In genomic region chr22:31162015-31162765, GRCh38 we compare ENCODE assay signal across 11 cellular contexts. TPM values are rescaled to one million over a fixed set of nuclear protein-coding genes. Genes with fewer than 3 reads are reported as not detected.
DNase-seq lines count a peak whose midpoint lies in the region; ATAC-seq and TF ChIP-seq lines count a peak whose summit lies in the region.
"Had no signal": no experiment of that assay in that cellular context is flagged by ENCODE, and none has a peak within 500 bp of the region (broad histone marks: within the 10 kb centered on the region; RNA-seq: fewer than 3 reads in every experiment).

No MANE protein-coding gene starts in this region.

- ATAC-seq in naive thymus-derived CD4-positive, alpha-beta T cell, result no peak
- ATAC-seq in GM19452 (IDR thresholded peaks at IDR 0.05; ENCODE audit: unreplicated experiment), result no peak

- no peaks in the 10 kb centered on the region for H3K27me3 ChIP-seq in ACC112 (ENCODE audit: insufficient read depth, low read length)
- no peaks in the 10 kb centered on the region for H3K27me3 ChIP-seq in naive thymus-derived CD4-positive, alpha-beta T cell (ENCODE audit: control insufficient read depth in 2 of 2, insufficient read depth in 2 of 2, low read length in 2 of 2)

- no peak for TF ChIP-seq CTCF in cardiac fibroblast (IDR thresholded peaks at IDR 0.05; ENCODE audit: low read depth, low read length)

- peak overlapping the region; percentile 38; the same call in 1 of the 2 replicates for H3K27ac ChIP-seq in ACC112 (ENCODE audit: low read depth, low read length)
- peak overlapping the region; percentile 12 for H3K27ac ChIP-seq in naive thymus-derived CD4-positive, alpha-beta T cell (ENCODE audit: low read depth, low read length)

- peaks cover 8% of the 10 kb centered on the region for H3K4me1 ChIP-seq in ACC112 (ENCODE audit: control insufficient read depth, insufficient read depth, low read length, unreplicated experiment)
- peaks cover 12 to 17% of the 10 kb centered on the region in 2 donors for H3K4me1 ChIP-seq in naive thymus-derived CD4-positive, alpha-beta T cell (ENCODE audit: control insufficient read depth in 2 of 2, insufficient read depth in 2 of 2, low read length in 2 of 2)

- POLR2A ChIA-PET in naive thymus-derived CD4-positive, alpha-beta T cell (lab: Charles Lee), result interaction anchor here (0.6 kb wide), 2 partner anchors 73 to 126 kb away, joined by 3 to 6 read pairs; no protein-coding TSS in a partner anchor

- H3K27me3 Mint-ChIP-seq in IgD-negative memory B cell, result no peaks in the 10 kb centered on the region
- H3K27me3 Mint-ChIP-seq in naive thymus-derived CD4-positive, alpha-beta T cell, result peaks cover 0 to 13% (median 0%) of the 10 kb centered on the region in 5 donors

- peak; percentile 23 to 26 for DNase-seq in cardiac fibroblast (ENCODE audit: low read depth in 2 of 2)
- no peak for DNase-seq in naive thymus-derived CD4-positive, alpha-beta T cell
- DNase-seq in SHP77 (lab: John Stamatoyannopoulos, UW), result no peak
- no peak for DNase-seq in NCI-H1048 (lab: John Stamatoyannopoulos, UW)
- no peak for DNase-seq in stimulated activated naive CD4-positive, alpha-beta T cell treated with Interleukin-2 at 50 U/mL for 16 hours (lab: John Stamatoyannopoulos, UW)
- DNase-seq: activated CD4-positive, alpha-beta T cell treated with anti-CD3 and anti-CD28 coated beads for 4 hours; DMS153; midbrain had no signal

- no peaks in the 10 kb centered on the region for H3K9me3 Mint-ChIP-seq in IgD-negative memory B cell
- H3K9me3 Mint-ChIP-seq in naive thymus-derived CD4-positive, alpha-beta T cell, result peaks cover 0 to 3% (median 0%) of the 10 kb centered on the region in 11 donors

- peaks cover 31 to 32% (median 31%) of the 10 kb centered on the region in 3 donors for H3K4me1 Mint-ChIP-seq in IgD-negative memory B cell
- peaks cover 30 to 54% (median 45%) of the 10 kb centered on the region in 7 donors for H3K4me1 Mint-ChIP-seq in naive thymus-derived CD4-positive, alpha-beta T cell

- peak overlapping the region; percentile 80 to 98 (median 84) for H3K27ac Mint-ChIP-seq in IgD-negative memory B cell
- peak overlapping the region in 8 of 9 donors; percentile 36 to 99 (median 86) for H3K27ac Mint-ChIP-seq in naive thymus-derived CD4-positive, alpha-beta T cell

- H3K36me3 ChIP-seq in ACC112 (ENCODE audit: insufficient read depth, low read length), result no peaks in the 10 kb centered on the region
- peaks cover 0 to 23% (median 0%) of the 10 kb centered on the region in 3 experiments for H3K36me3 ChIP-seq in naive thymus-derived CD4-positive, alpha-beta T cell (ENCODE audit: control insufficient read depth in 2 of 3, insufficient read depth in 3 of 3, low read length in 3 of 3)

- CTCF ChIA-PET in naive thymus-derived CD4-positive, alpha-beta T cell (lab: Charles Lee), result interaction anchor here (0.7 kb wide), 1 partner anchor 901 kb away, joined by 3 read pairs; no protein-coding TSS in a partner anchor

- peaks cover 4% of the 10 kb centered on the region for H3K36me3 Mint-ChIP-seq in IgD-negative memory B cell
- H3K36me3 Mint-ChIP-seq in naive thymus-derived CD4-positive, alpha-beta T cell, result peaks cover 0 to 13% (median 3%) of the 10 kb centered on the region in 5 donors

- peaks cover 34% of the 10 kb centered on the region for H3K79me2 ChIP-seq in ACC112 (ENCODE audit: control insufficient read depth, insufficient read depth, low read length, unreplicated experiment)

- no peak overlapping the region for H2AFZ ChIP-seq in ACC112 (ENCODE audit: low read length, unreplicated experiment)

- H3K9me3 ChIP-seq in naive thymus-derived CD4-positive, alpha-beta T cell (ENCODE audit: control insufficient read depth in 2 of 3, low read length in 3 of 3), result no peaks in the 10 kb centered on the region

- intact Hi-C loops in naive thymus-derived CD4-positive, alpha-beta T cell (cut with micrococcal nuclease), result loop anchor here (5.0 kb wide), 4 partner anchors 55 to 590 kb away; partner anchors contain the start of genes DEPDC5 (in 1 of the 2), MORC2 (in 1 of the 2), PRR14L (in 1 of the 2) and SELENOM (in 1 of the 2)

- peak overlapping the region in 3 of 4 donors; percentile 49 to 100 (median 81) for H3K4me3 Mint-ChIP-seq in IgD-negative memory B cell
- peak overlapping the region in 9 of 10 donors; percentile 50 to 100 (median 95) for H3K4me3 Mint-ChIP-seq in naive thymus-derived CD4-positive, alpha-beta T cell

- H3K4me3 ChIP-seq in ACC112 (ENCODE audit: low read depth, low read length) (peak overlapping the region; percentile 51), cardiac fibroblast (replicated peaks in 1 of 2; ENCODE audit: low read depth in 2 of 2, low read length in 2 of 2) (no peak overlapping the region)
- no peak overlapping the region for H3K4me3 ChIP-seq in naive thymus-derived CD4-positive, alpha-beta T cell (ENCODE audit: low read length)

RNA-seq across cellular contexts. Expression of gene RNF185, which starts 2.2 kb away (rescaled TPM):
- 22.0 TPM for polyA plus RNA-seq in IgD-negative memory B cell
- 10 to 100 TPM; 10.6 to 28.5 (median 23.5) TPM for total RNA-seq in naive thymus-derived CD4-positive, alpha-beta T cell
- polyA plus RNA-seq in naive thymus-derived CD4-positive, alpha-beta T cell, result 10 to 100 TPM; 18.1 to 27.2 TPM

RNA-seq across cellular contexts. Expression of gene PLA2G3, which starts 21.9 kb away (rescaled TPM):
- polyA plus RNA-seq in IgD-negative memory B cell, result not detected
- not detected for total RNA-seq in naive thymus-derived CD4-positive, alpha-beta T cell
- polyA plus RNA-seq in naive thymus-derived CD4-positive, alpha-beta T cell, result not detected

RNA-seq across cellular contexts. Expression of gene INPP5J, which starts 39.4 kb away (rescaled TPM):
- polyA plus RNA-seq in IgD-negative memory B cell, result not detected
- total RNA-seq in naive thymus-derived CD4-positive, alpha-beta T cell, result under 1 TPM in 4 of 5 experiments, not detected in 1; 0.24 to 0.81 (median 0.51) TPM
- not detected for polyA plus RNA-seq in naive thymus-derived CD4-positive, alpha-beta T cell

RNA-seq across cellular contexts. Expression of gene LIMK2, which starts 49.9 kb away (rescaled TPM):
- polyA plus RNA-seq in IgD-negative memory B cell, result 9.1 TPM
- total RNA-seq in naive thymus-derived CD4-positive, alpha-beta T cell, result 10 to 100 TPM; 18.3 to 49.9 (median 28.8) TPM
- polyA plus RNA-seq in naive thymus-derived CD4-positive, alpha-beta T cell, result 10 to 100 TPM; 13.1 to 25.3 TPM

RNA-seq across cellular contexts. Expression of gene SELENOM, which starts 54.8 kb away (rescaled TPM):
- polyA plus RNA-seq in IgD-negative memory B cell, result 145 TPM
- total RNA-seq in naive thymus-derived CD4-positive, alpha-beta T cell, result 10 to 100 TPM in 4 of 5 experiments, 1 to 10 TPM in 1; 9.1 to 71.5 (median 68.6) TPM
- 100 to 1,000 TPM; 129 to 175 TPM for polyA plus RNA-seq in naive thymus-derived CD4-positive, alpha-beta T cell

Comparison
In these comparisons a context has a peak if more than half of its experiments do, and no peak if none do; other contexts are left out.
1. DNase-seq: peak in cardiac fibroblast (2 of 2); none in naive thymus-derived CD4-positive, alpha-beta T cell (0 of 9), SHP77 (0 of 2), NCI-H1048 (single experiment) and stimulated activated naive CD4-positive, alpha-beta T cell treated with Interleukin-2 at 50 U/mL for 16 hours (single experiment).